ENCODE assay signal across 26 cellular contexts in the genomic region with DNA sequence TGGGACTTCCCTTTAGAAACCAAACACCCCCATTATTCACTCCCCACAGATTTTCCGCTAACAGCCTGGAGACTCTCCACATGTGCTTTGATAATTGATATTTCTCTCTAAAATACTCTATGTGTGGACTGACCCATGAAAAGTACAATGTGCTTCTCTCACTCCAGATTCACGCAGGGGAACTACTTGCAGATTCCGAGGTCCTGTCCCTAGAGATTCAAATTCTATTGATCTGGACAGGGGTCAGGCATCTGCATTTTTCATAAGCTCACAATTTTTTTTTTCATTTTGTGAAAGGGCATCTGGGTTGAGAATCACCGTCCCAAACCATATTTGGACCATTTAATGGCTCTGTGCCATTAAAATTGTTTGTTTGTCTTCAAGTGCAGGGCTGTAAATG.
"Had no signal": no experiment of that assay in that cellular context is flagged by ENCODE, and none has a peak within 500 bp of the region (broad histone marks: within the 10 kb centered on the region; RNA-seq: fewer than 3 reads in every experiment).

No MANE protein-coding gene starts in this region.

- H3K27ac ChIP-seq: breast epithelium, heart left ventricle, left lung, neutrophil, right lobe of liver, tibial nerve had no signal

- H3K36me3 Mint-ChIP-seq: activated naive CD4-positive, alpha-beta T cell treated with anti-CD3 and anti-CD28 coated beads, Interleukin-2, amount 50 U/mL, for 24 hours; natural killer cell treated with Interleukin-12 subunit alpha and Interleukin-12 subunit beta and Interleukin-15 and Interleukin-18, amount 100 ng/mL, for 72 hours had no signal

- H3K27me3 Mint-ChIP-seq: activated naive CD8-positive, alpha-beta T cell treated with anti-CD3 and anti-CD28 coated beads, Interleukin-2, amount 50 U/mL, for 24 hours; dendritic cell treated with granulocyte-macrophage colony-stimulating factor and Interleukin-4, amounts not matched to agents 40 ng/mL and 50 ng/mL, for 4 days; natural killer cell treated with Interleukin-12 subunit alpha and Interleukin-12 subunit beta and Interleukin-15 and Interleukin-18, amount 100 ng/mL, for 72 hours had no signal

- H3K4me1 Mint-ChIP-seq: activated B cell treated with CpG ODN at 0.5 μM for 24 hours; activated naive CD4-positive, alpha-beta T cell treated with anti-CD3 and anti-CD28 coated beads, Interleukin-2, amount 50 U/mL, for 24 hours; activated naive CD8-positive, alpha-beta T cell treated with anti-CD3 and anti-CD28 coated beads, Interleukin-2, amount 50 U/mL, for 24 hours had no signal

- H3K9me3 Mint-ChIP-seq: activated B cell treated with CpG ODN at 0.5 μM for 24 hours; activated CD8-positive, alpha-beta T cell treated with anti-CD3 and anti-CD28 coated beads for 36 hours; activated naive CD4-positive, alpha-beta T cell treated with anti-CD3 and anti-CD28 coated beads, Interleukin-2, amount 50 U/mL, for 24 hours; activated naive CD8-positive, alpha-beta T cell treated with anti-CD3 and anti-CD28 coated beads, Interleukin-2, amount 50 U/mL, for 24 hours; activated T-cell treated with anti-CD3 and anti-CD28 coated beads, Interleukin-2, amount 50 U/mL, for 4 hours; activated T-helper 2 cell treated with anti-CD3 and anti-CD28 coated beads, Interferon-gamma antibody, Interleukin-2, Interleukin-4, amounts not matched to agents 10 μg/mL and 5 μg/mL and 100 μg/mL, durations not matched to agents 14 hours and 24 hours and 36 hours; dendritic cell treated with granulocyte-macrophage colony-stimulating factor and Interleukin-4, amounts not matched to agents 40 ng/mL and 50 ng/mL, for 4 days; endodermal cell; natural killer cell treated with Interleukin-12 subunit alpha and Interleukin-12 subunit beta and Interleukin-15 and Interleukin-18, amount 100 ng/mL, for 72 hours had no signal

- H3K36me3 ChIP-seq: breast epithelium, heart left ventricle, left lung, neutrophil, right lobe of liver, tibial nerve had no signal

- ATAC-seq: activated CD8-positive, alpha-beta T cell treated with anti-CD3 and anti-CD28 coated beads for 36 hours; activated naive CD8-positive, alpha-beta T cell treated with anti-CD3 and anti-CD28 coated beads, Interleukin-2, amount 50 U/mL, for 24 hours; activated T-cell treated with anti-CD3 and anti-CD28 coated beads, Interleukin-2, amount 50 U/mL, for 4 hours; esophagus mucosa; heart left ventricle; left lung; mucosa of descending colon; natural killer cell treated with Interleukin-12 subunit alpha and Interleukin-12 subunit beta and Interleukin-15 and Interleukin-18, amount 100 ng/mL, for 72 hours had no signal

- H3K4me3 Mint-ChIP-seq: activated B cell treated with CpG ODN at 0.5 μM for 24 hours; activated CD8-positive, alpha-beta T cell treated with anti-CD3 and anti-CD28 coated beads for 36 hours; activated naive CD4-positive, alpha-beta T cell treated with anti-CD3 and anti-CD28 coated beads, Interleukin-2, amount 50 U/mL, for 24 hours; activated naive CD8-positive, alpha-beta T cell treated with anti-CD3 and anti-CD28 coated beads, Interleukin-2, amount 50 U/mL, for 24 hours; activated T-cell treated with anti-CD3 and anti-CD28 coated beads, Interleukin-2, amount 50 U/mL, for 4 hours; dendritic cell treated with granulocyte-macrophage colony-stimulating factor and Interleukin-4, amounts not matched to agents 40 ng/mL and 50 ng/mL, for 4 days; endodermal cell; natural killer cell treated with Interleukin-12 subunit alpha and Interleukin-12 subunit beta and Interleukin-15 and Interleukin-18, amount 100 ng/mL, for 72 hours had no signal

- H3K27ac Mint-ChIP-seq: activated B cell treated with CpG ODN at 0.5 μM for 24 hours; activated CD8-positive, alpha-beta T cell treated with anti-CD3 and anti-CD28 coated beads for 36 hours; activated naive CD4-positive, alpha-beta T cell treated with anti-CD3 and anti-CD28 coated beads, Interleukin-2, amount 50 U/mL, for 24 hours; activated naive CD8-positive, alpha-beta T cell treated with anti-CD3 and anti-CD28 coated beads, Interleukin-2, amount 50 U/mL, for 24 hours; activated T-helper 2 cell treated with anti-CD3 and anti-CD28 coated beads, Interferon-gamma antibody, Interleukin-2, Interleukin-4, amounts not matched to agents 10 μg/mL and 5 μg/mL and 100 μg/mL, durations not matched to agents 14 hours and 24 hours and 36 hours; dendritic cell treated with granulocyte-macrophage colony-stimulating factor and Interleukin-4, amounts not matched to agents 40 ng/mL and 50 ng/mL, for 4 days; endodermal cell; natural killer cell treated with Interleukin-12 subunit alpha and Interleukin-12 subunit beta and Interleukin-15 and Interleukin-18, amount 100 ng/mL, for 72 hours had no signal

- H3K9me3 ChIP-seq: breast epithelium, heart left ventricle, left lung, mucosa of descending colon, neutrophil, right lobe of liver, tibial nerve had no signal

- H3K27me3 ChIP-seq: breast epithelium, heart left ventricle, left lung, neutrophil, right lobe of liver, tibial nerve had no signal

- DNase-seq: activated B cell treated with CpG ODN at 0.5 μM for 24 hours; activated CD4-positive, alpha-beta T cell treated with anti-CD3 and anti-CD28 coated beads, Interleukin-2, amount 50 U/mL, for 1 hour; activated CD8-positive, alpha-beta T cell treated with anti-CD3 and anti-CD28 coated beads for 36 hours; activated naive CD8-positive, alpha-beta T cell treated with anti-CD3 and anti-CD28 coated beads, Interleukin-2, amount 50 U/mL, for 24 hours; activated T-cell treated with anti-CD3 and anti-CD28 coated beads, Interleukin-2, amount 50 U/mL, for 4 hours; central memory CD4-positive, alpha-beta T cell; endodermal cell; foreskin fibroblast; heart left ventricle; hypothalamus; kidney glomerular epithelial cell; left lung; mucosa of descending colon; stimulated activated CD4-positive, alpha-beta T cell treated with anti-CD3 and anti-CD28 coated beads, Interleukin-2, amount 100 ng/mL, for 48 hours; stimulated activated naive CD4-positive, alpha-beta T cell treated with Interleukin-2 at 50 U/mL for 16 hours; T1000 had no signal

- H3K4me3 ChIP-seq: breast epithelium, heart left ventricle, left lung, lung, mucosa of descending colon, right lobe of liver, tibial nerve had no signal

- H3K4me1 ChIP-seq: breast epithelium, heart left ventricle, left lung, right lobe of liver had no signal
